8 cellular contexts compared by ENCODE assay signal in genomic region chr7:31373337-31374289, GRCh38. TPM values are rescaled to one million over a fixed set of nuclear protein-coding genes. Genes with fewer than 3 reads are reported as not detected.
DNase-seq lines count a peak whose midpoint lies in the region; FAIRE-seq and TF ChIP-seq lines count a peak whose summit lies in the region.

No MANE protein-coding gene starts in this region.

- POLR2A ChIA-PET in activated CD4-positive, alpha-beta memory T cell treated with anti-CD3 and anti-CD28 coated beads for 36 hours (lab: Charles Lee) = no interaction called here
- POLR2A ChIA-PET in activated CD4-positive, alpha-beta memory T cell treated with anti-CD3 and anti-CD28 coated beads, Interleukin-2, amount 10 ng/mL, durations not matched to agents 7 days and 5 days (lab: Charles Lee) = no interaction called here

- H3K4me1 Mint-ChIP-seq in activated CD4-positive, alpha-beta memory T cell treated with anti-CD3 and anti-CD28 coated beads for 36 hours (ENCODE audit: low read depth) = no peaks in the 10 kb centered on the region
- no peaks in the 10 kb centered on the region for H3K4me1 Mint-ChIP-seq in activated CD4-positive, alpha-beta memory T cell treated with anti-CD3 and anti-CD28 coated beads, Interleukin-2, amount 10 ng/mL, durations not matched to agents 7 days and 5 days
- peaks cover 22% of the 10 kb centered on the region for H3K4me1 Mint-ChIP-seq in progenitor cell of endocrine pancreas (ENCODE audit: low read depth)

- in situ Hi-C loops in SK-MEL-5 (cut with HindIII; ENCODE audit: low pct_unique_long_range_greater_than_20kb, low sequenced_read_pairs) = no loop called here

- H3K4me3 Mint-ChIP-seq in activated CD4-positive, alpha-beta memory T cell treated with anti-CD3 and anti-CD28 coated beads for 36 hours = no peak overlapping the region
- no peak overlapping the region for H3K4me3 Mint-ChIP-seq in activated CD4-positive, alpha-beta memory T cell treated with anti-CD3 and anti-CD28 coated beads, Interleukin-2, amount 10 ng/mL, durations not matched to agents 7 days and 5 days
- no peak overlapping the region for H3K4me3 Mint-ChIP-seq in progenitor cell of endocrine pancreas (ENCODE audit: low read depth)

- H3K36me3 Mint-ChIP-seq in activated CD4-positive, alpha-beta memory T cell treated with anti-CD3 and anti-CD28 coated beads for 36 hours = no peaks in the 10 kb centered on the region
- no peaks in the 10 kb centered on the region for H3K36me3 Mint-ChIP-seq in activated CD4-positive, alpha-beta memory T cell treated with anti-CD3 and anti-CD28 coated beads, Interleukin-2, amount 10 ng/mL, durations not matched to agents 7 days and 5 days (ENCODE audit: low read depth)
- no peaks in the 10 kb centered on the region for H3K36me3 Mint-ChIP-seq in progenitor cell of endocrine pancreas (ENCODE audit: insufficient read depth)

- DNase-seq in activated CD4-positive, alpha-beta memory T cell treated with anti-CD3 and anti-CD28 coated beads for 36 hours = peak; percentile 9
- no peak for DNase-seq in activated CD4-positive, alpha-beta memory T cell treated with anti-CD3 and anti-CD28 coated beads, Interleukin-2, amount 10 ng/mL, durations not matched to agents 7 days and 5 days
- DNase-seq in H54 (ENCODE audit: insufficient read length, low spot score) = peak; percentile 67
- DNase-seq in Kasumi-1 (lab: John Stamatoyannopoulos, UW) = peak; percentile 55 to 56
- peak; percentile 84 for DNase-seq in SK-MEL-5 (ENCODE audit: low read depth, low spot score)
- peak; percentile 50 for DNase-seq in fibroblast of pulmonary artery (ENCODE audit: low read depth)
- DNase-seq in progenitor cell of endocrine pancreas (ENCODE audit: low spot score, unreplicated experiment) = peak; percentile 44
- no peak for DNase-seq in NCI-H187 (lab: John Stamatoyannopoulos, UW)

- no peaks in the 10 kb centered on the region for H3K27me3 Mint-ChIP-seq in activated CD4-positive, alpha-beta memory T cell treated with anti-CD3 and anti-CD28 coated beads for 36 hours
- H3K27me3 Mint-ChIP-seq in activated CD4-positive, alpha-beta memory T cell treated with anti-CD3 and anti-CD28 coated beads, Interleukin-2, amount 10 ng/mL, durations not matched to agents 7 days and 5 days = no peaks in the 10 kb centered on the region
- peaks cover 12% of the 10 kb centered on the region for H3K27me3 Mint-ChIP-seq in progenitor cell of endocrine pancreas

- no peak overlapping the region for H3K4me3 ChIP-seq in fibroblast of pulmonary artery (replicated peaks; ENCODE audit: low read depth, low read length)

- TF ChIP-seq CTCF in fibroblast of pulmonary artery (IDR thresholded peaks at IDR 0.05; ENCODE audit: low read length, missing control alignments) = peak; percentile 74
- peak; percentile 73 for TF ChIP-seq CTCF in progenitor cell of endocrine pancreas (IDR thresholded peaks at IDR 0.05; ENCODE audit: unreplicated experiment)

- no peak for TF ChIP-seq POLR2A in H54 (IDR thresholded peaks at IDR 0.05; ENCODE audit: low read depth, low read length)

- no peaks in the 10 kb centered on the region for H3K9me3 Mint-ChIP-seq in activated CD4-positive, alpha-beta memory T cell treated with anti-CD3 and anti-CD28 coated beads for 36 hours
- no peaks in the 10 kb centered on the region for H3K9me3 Mint-ChIP-seq in activated CD4-positive, alpha-beta memory T cell treated with anti-CD3 and anti-CD28 coated beads, Interleukin-2, amount 10 ng/mL, durations not matched to agents 7 days and 5 days
- no peaks in the 10 kb centered on the region for H3K9me3 Mint-ChIP-seq in progenitor cell of endocrine pancreas (ENCODE audit: low read depth)

- intact Hi-C loops in activated CD4-positive, alpha-beta memory T cell treated with anti-CD3 and anti-CD28 coated beads for 36 hours (cut with micrococcal nuclease) = loop anchor here (10.0 kb wide), 1 partner anchor 361 kb away; no protein-coding TSS in a partner anchor

- no peak overlapping the region for H3K27ac Mint-ChIP-seq in activated CD4-positive, alpha-beta memory T cell treated with anti-CD3 and anti-CD28 coated beads for 36 hours
- H3K27ac Mint-ChIP-seq in activated CD4-positive, alpha-beta memory T cell treated with anti-CD3 and anti-CD28 coated beads, Interleukin-2, amount 10 ng/mL, durations not matched to agents 7 days and 5 days = no peak overlapping the region
- no peak overlapping the region for H3K27ac Mint-ChIP-seq in progenitor cell of endocrine pancreas

- CTCF ChIA-PET in activated CD4-positive, alpha-beta memory T cell treated with anti-CD3 and anti-CD28 coated beads for 36 hours (lab: Charles Lee) = no interaction called here
- CTCF ChIA-PET in activated CD4-positive, alpha-beta memory T cell treated with anti-CD3 and anti-CD28 coated beads, Interleukin-2, amount 10 ng/mL, durations not matched to agents 7 days and 5 days (lab: Charles Lee) = no interaction called here

- FAIRE-seq in H54 (lab: Jason Lieb, UNC) = peak; percentile 65

RNA-seq across cellular contexts. Expression of gene NEUROD6, which starts 33.1 kb away (rescaled TPM):
- total RNA-seq in activated CD4-positive, alpha-beta memory T cell treated with anti-CD3 and anti-CD28 coated beads for 36 hours = not detected
- total RNA-seq in activated CD4-positive, alpha-beta memory T cell treated with anti-CD3 and anti-CD28 coated beads, Interleukin-2, amount 10 ng/mL, durations not matched to agents 7 days and 5 days = not detected
- not detected in 2 replicates for total RNA-seq in SK-MEL-5 (2014; rRNA removed; shearing (Covaris generic))
- polyA plus RNA-seq in SK-MEL-5 (2015; cell fraction: cytosol; rRNA removed) = not detected in 2 replicates
- not detected in 2 replicates for polyA plus RNA-seq in SK-MEL-5 (2015; cell fraction: nucleus; rRNA removed)
- total RNA-seq in progenitor cell of endocrine pancreas = not detected in 2 replicates

Comparison
In these comparisons a context has a peak if more than half of its experiments do, and no peak if none do; other contexts are left out.
1. DNase-seq: peak in activated CD4-positive, alpha-beta memory T cell treated with anti-CD3 and anti-CD28 coated beads for 36 hours (single experiment), H54 (single experiment), Kasumi-1 (2 of 2), SK-MEL-5 (single experiment), fibroblast of pulmonary artery (single experiment) and progenitor cell of endocrine pancreas (single experiment); none in activated CD4-positive, alpha-beta memory T cell treated with anti-CD3 and anti-CD28 coated beads, Interleukin-2, amount 10 ng/mL, durations not matched to agents 7 days and 5 days (single experiment) and NCI-H187 (0 of 2).